21 cellular contexts compared by ENCODE assay signal in genomic region chr17:47636273-47637030, GRCh38.
"Had no signal": no experiment of that assay in that cellular context is flagged by ENCODE, and none has a peak within 500 bp of the region (broad histone marks: within the 10 kb centered on the region; RNA-seq: fewer than 3 reads in every experiment).

No MANE protein-coding gene starts in this region.

- H3K27ac ChIP-seq: brain microvascular endothelial cell, neutrophil, parathyroid adenoma, sigmoid colon, VCaP had no signal

- H3K4me1 Mint-ChIP-seq: activated T-helper 17 cell treated with anti-CD3 and anti-CD28 coated beads, Interleukin-2, amount 50 U/mL, for 72 hours; memory B cell had no signal

- H3K27me3 ChIP-seq: brain microvascular endothelial cell, neutrophil, sigmoid colon had no signal

- FAIRE-seq: colon, frontal cortex had no signal

- H3K9me3 Mint-ChIP-seq: activated CD4-positive, alpha-beta memory T cell treated with anti-CD3 and anti-CD28 coated beads for 36 hours; activated T-helper 17 cell treated with anti-CD3 and anti-CD28 coated beads, Interleukin-2, amount 50 U/mL, for 72 hours; memory B cell; naive thymus-derived CD4-positive, alpha-beta T cell; T-helper 1 cell treated with Interleukin-12 subunit alpha and Interleukin-12 subunit beta and Interleukin-4 antibody, amounts not matched to agents 30 μg/mL and 1 μg/mL, for 36 hours had no signal

- H3K4me1 ChIP-seq: parathyroid adenoma, sigmoid colon had no signal

- H3K4me3 ChIP-seq: sigmoid colon had no signal

- ATAC-seq: activated T-helper 17 cell treated with anti-CD3 and anti-CD28 coated beads, Interleukin-2, amount 50 U/mL, for 72 hours; left ventricle myocardium superior; naive thymus-derived CD4-positive, alpha-beta T cell had no signal

- H3K27ac Mint-ChIP-seq: activated CD4-positive, alpha-beta memory T cell treated with anti-CD3 and anti-CD28 coated beads for 36 hours; activated T-helper 17 cell treated with anti-CD3 and anti-CD28 coated beads, Interleukin-2, amount 50 U/mL, for 72 hours; memory B cell; T-helper 1 cell treated with Interleukin-12 subunit alpha and Interleukin-12 subunit beta and Interleukin-4 antibody, amounts not matched to agents 30 μg/mL and 1 μg/mL, for 36 hours had no signal

- DNase-seq: activated CD4-positive, alpha-beta memory T cell treated with anti-CD3 and anti-CD28 coated beads for 36 hours; activated CD4-positive, CD25-positive, alpha-beta regulatory T cell treated with anti-CD3 and anti-CD28 coated beads, Interleukin-2, amount 50 U/mL, for 72 hours; activated naive CD4-positive, alpha-beta T cell treated with Interleukin-2 at 50 U/mL for 16 hours; activated T-cell treated with anti-CD3 and anti-CD28 coated beads, Interleukin-2, amount 50 U/mL, for 1 hour; aorta; brain microvascular endothelial cell; central memory CD4-positive, alpha-beta T cell; erythroblast; left ventricle myocardium superior; naive thymus-derived CD4-positive, alpha-beta T cell; sigmoid colon; stimulated activated CD8-positive, alpha-beta memory T cell treated with anti-CD3 and anti-CD28 coated beads, Interleukin-4, amount 100 ng/mL, for 48 hours; stimulated activated naive CD4-positive, alpha-beta T cell had no signal

- H3K9me3 ChIP-seq: neutrophil, sigmoid colon had no signal

- H3K4me3 Mint-ChIP-seq: activated CD4-positive, alpha-beta memory T cell treated with anti-CD3 and anti-CD28 coated beads for 36 hours; activated T-helper 17 cell treated with anti-CD3 and anti-CD28 coated beads, Interleukin-2, amount 50 U/mL, for 72 hours; memory B cell; T-helper 1 cell treated with Interleukin-12 subunit alpha and Interleukin-12 subunit beta and Interleukin-4 antibody, amounts not matched to agents 30 μg/mL and 1 μg/mL, for 36 hours had no signal

- H3K27me3 Mint-ChIP-seq: activated CD4-positive, alpha-beta memory T cell treated with anti-CD3 and anti-CD28 coated beads for 36 hours; activated T-helper 17 cell treated with anti-CD3 and anti-CD28 coated beads, Interleukin-2, amount 50 U/mL, for 72 hours; memory B cell; naive thymus-derived CD4-positive, alpha-beta T cell had no signal

- H3K36me3 ChIP-seq: brain microvascular endothelial cell had no signal
